ENCODE assay signal across 26 cellular contexts in genomic region chrX:123493857-123494256, GRCh38.
"Had no signal": no experiment of that assay in that cellular context is flagged by ENCODE, and none has a peak within 500 bp of the region (broad histone marks: within the 10 kb centered on the region; RNA-seq: fewer than 3 reads in every experiment).

No MANE protein-coding gene starts in this region.

- H3K36me3 ChIP-seq: brain microvascular endothelial cell, gastroesophageal sphincter, neutrophil, right lobe of liver, transverse colon had no signal

- H3K9me3 ChIP-seq: gastroesophageal sphincter, neutrophil, right lobe of liver, testis, transverse colon had no signal

- H3K27ac ChIP-seq: brain microvascular endothelial cell, coronary artery, dorsolateral prefrontal cortex, gastroesophageal sphincter, hepatocyte, neutrophil, right lobe of liver, testis, transverse colon had no signal

- H3K4me3 ChIP-seq: coronary artery, dorsolateral prefrontal cortex, gastroesophageal sphincter, hepatocyte, right lobe of liver, testis, transverse colon had no signal

- H3K27me3 ChIP-seq: brain microvascular endothelial cell, gastroesophageal sphincter, hepatocyte, neutrophil, right lobe of liver, testis, transverse colon had no signal

- DNase-seq: activated CD4-positive, alpha-beta memory T cell treated with anti-CD3 and anti-CD28 coated beads, Interleukin-2, amount 10 ng/mL, durations not matched to agents 7 days and 5 days; activated CD4-positive, alpha-beta T cell treated with anti-CD3 and anti-CD28 coated beads for 1 hour; activated CD4-positive, alpha-beta T cell treated with anti-CD3 and anti-CD28 coated beads, Interleukin-2, amount 10 ng/mL, durations not matched to agents 7 days and 5 days; activated CD8-positive, alpha-beta memory T cell treated with anti-CD3 and anti-CD28 coated beads, Interleukin-2, amount 50 U/mL, for 48 hours; activated gamma-delta T cell; activated naive CD4-positive, alpha-beta T cell treated with anti-CD3 and anti-CD28 coated beads, Interleukin-2, amount 10 ng/mL, durations not matched to agents 7 days and 5 days; activated T-cell treated with anti-CD3 and anti-CD28 coated beads, Interleukin-2, amount 50 U/mL, for 24 hours; amniotic stem cell; brain microvascular endothelial cell; dorsolateral prefrontal cortex; effector memory CD4-positive, alpha-beta T cell; islet precursor cell; left cardiac atrium; mammary epithelial cell; naive B cell; nephron progenitor cell; right lobe of liver; stimulated activated CD4-positive, alpha-beta T cell treated with anti-CD3 and anti-CD28 coated beads, Interleukin-2, amount 100 ng/mL, for 48 hours; stimulated activated naive CD8-positive, alpha-beta T cell treated with anti-CD3 and anti-CD28 coated beads, Interleukin-15, Interleukin-2, amounts not matched to agents 100 U/mL and 50 U/mL, for 24 hours; T1000; testis; transverse colon had no signal
